18 cellular contexts compared by ENCODE assay signal in the genomic region with DNA sequence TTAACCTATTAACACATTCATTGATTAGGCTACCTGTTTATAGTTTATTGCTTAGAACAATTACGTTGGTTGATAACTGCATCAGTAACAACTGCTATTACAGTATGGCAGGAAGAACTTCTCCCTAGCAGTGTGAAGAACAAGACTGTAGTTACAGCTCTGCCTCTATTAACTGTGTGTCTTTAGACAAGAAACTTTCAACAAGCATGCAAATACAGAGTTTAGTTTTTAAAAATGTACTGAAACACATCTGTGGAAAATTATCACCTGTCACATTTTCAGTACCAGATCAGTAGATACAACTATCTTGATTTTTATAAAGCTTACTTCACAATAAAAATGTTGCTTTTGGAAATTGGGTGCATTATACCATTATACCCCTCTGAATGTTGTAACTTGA. TPM values are rescaled to one million over a fixed set of nuclear protein-coding genes. Genes with fewer than 3 reads are reported as not detected.
A peak's percentile ranks its signal among the peaks of the same experiment; 100 is the strongest.
DNase-seq lines count a peak whose midpoint lies in the region; ATAC-seq lines count a peak whose summit lies in the region.
"Had no signal": no experiment of that assay in that cellular context is flagged by ENCODE, and none has a peak within 500 bp of the region (broad histone marks: within the 10 kb centered on the region; RNA-seq: fewer than 3 reads in every experiment).

No MANE protein-coding gene starts in this region.

- ATAC-seq in GM19372 (IDR thresholded peaks at IDR 0.05; ENCODE audit: low read depth, unreplicated experiment), result peak; percentile 60
- peak; percentile 68 for ATAC-seq in HG02588 (IDR thresholded peaks at IDR 0.05; ENCODE audit: unreplicated experiment)
- ATAC-seq in HG03342 (IDR thresholded peaks at IDR 0.05; ENCODE audit: unreplicated experiment), result peak; percentile 55
- ATAC-seq in naive thymus-derived CD8-positive, alpha-beta T cell, result no peak
- ATAC-seq in GM19455 (IDR thresholded peaks at IDR 0.05; ENCODE audit: unreplicated experiment), result no peak
- ATAC-seq: activated CD8-positive, alpha-beta T cell treated with anti-CD3 and anti-CD28 coated beads, Interleukin-2, amount 10 ng/mL, durations not matched to agents 7 days and 5 days had no signal

- H3K9me3 Mint-ChIP-seq in naive thymus-derived CD8-positive, alpha-beta T cell, result no peaks in the 10 kb centered on the region
- H3K9me3 Mint-ChIP-seq: central memory CD8-positive, alpha-beta T cell; neural crest cell had no signal

- no peak for DNase-seq in substantia nigra (lab: John Stamatoyannopoulos, UW)
- DNase-seq in naive thymus-derived CD8-positive, alpha-beta T cell, result no peak
- no peak for DNase-seq in NCI-H2081 (lab: John Stamatoyannopoulos, UW)
- no peak for DNase-seq in HPDE6-E6E7 (ENCODE audit: extremely low spot score)
- DNase-seq: activated CD8-positive, alpha-beta T cell treated with anti-CD3 and anti-CD28 coated beads, Interleukin-2, amount 10 ng/mL, durations not matched to agents 7 days and 5 days; activated naive CD4-positive, alpha-beta T cell; COR-L47; NCI-H1105; NCI-H524; T1000; tibial artery had no signal

- H3K27me3 Mint-ChIP-seq in naive thymus-derived CD8-positive, alpha-beta T cell, result no peaks in the 10 kb centered on the region
- H3K27me3 Mint-ChIP-seq: central memory CD8-positive, alpha-beta T cell had no signal

- POLR2A ChIA-PET in naive thymus-derived CD8-positive, alpha-beta T cell (lab: Charles Lee), result no interaction called here

- H3K4me1 Mint-ChIP-seq in naive thymus-derived CD8-positive, alpha-beta T cell, result peaks cover 0 to 6% (median 0%) of the 10 kb centered on the region in 4 donors

- no peak overlapping the region for H3K27ac Mint-ChIP-seq in naive thymus-derived CD8-positive, alpha-beta T cell
- H3K27ac Mint-ChIP-seq: activated CD8-positive, alpha-beta T cell treated with anti-CD3 and anti-CD28 coated beads, Interleukin-2, amount 10 ng/mL, durations not matched to agents 7 days and 5 days had no signal

- peaks cover 0 to 14% (median 0%) of the 10 kb centered on the region in 3 donors for H3K36me3 Mint-ChIP-seq in naive thymus-derived CD8-positive, alpha-beta T cell

- peak overlapping the region; percentile 93 for H3K27ac ChIP-seq in substantia nigra (ENCODE audit: low read depth, low read length, poor library complexity, severe bottlenecking)
- H3K27ac ChIP-seq: RWPE1, tibial artery had no signal

- H3K4me3 Mint-ChIP-seq in naive thymus-derived CD8-positive, alpha-beta T cell, result no peak overlapping the region
- H3K4me3 Mint-ChIP-seq: activated CD8-positive, alpha-beta T cell treated with anti-CD3 and anti-CD28 coated beads, Interleukin-2, amount 10 ng/mL, durations not matched to agents 7 days and 5 days; central memory CD8-positive, alpha-beta T cell; neural crest cell had no signal

RNA-seq across cellular contexts. Expression of a gene that starts 22.2 kb away (rescaled TPM):
- total RNA-seq in naive thymus-derived CD8-positive, alpha-beta T cell, result 10 to 100 TPM; 13.0 to 13.8 TPM
- polyA plus RNA-seq in naive thymus-derived CD8-positive, alpha-beta T cell, result 1 to 10 TPM; 1.8 to 3.1 (median 1.9) TPM

Comparison
In these comparisons a context has a peak if more than half of its experiments do, and no peak if none do; other contexts are left out.
1. ATAC-seq: peak in GM19372 (single experiment), HG02588 (single experiment) and HG03342 (single experiment); none in naive thymus-derived CD8-positive, alpha-beta T cell (0 of 2) and GM19455 (single experiment).